Comparison of ENCODE assay signal across 1 cellular context in genomic region chr14:35046048-35046750, GRCh38.
A peak's percentile ranks its signal among the peaks of the same experiment; 100 is the strongest.
TF ChIP-seq lines count a peak whose summit lies in the region.

Gene FAM177A1 (plus strand): TSS chr14:35046272. CDS start chr14:35046464, 192 bp downstream.

TF ChIP-seq in HepG2, 621 proteins besides CTCF, POLR2A, EP300 and RAD21 (continued from another document and continues in another):
- TF ChIP-seq HNF1A (IDR thresholded peaks at IDR 0.05; ENCODE audit: low read depth): peak; percentile 23; the same call in 1 of the 2 replicates
- peak; percentile 79 for TF ChIP-seq HNF1A (CRISPR knock-in tag; IDR thresholded peaks at IDR 0.05; ENCODE audit: borderline replicate concordance)
- no peak for TF ChIP-seq MBNL3 (CRISPR knock-in tag; conservative IDR thresholded peaks at IDR 0.05)
- peak; percentile 97 for TF ChIP-seq WIZ (CRISPR knock-in tag; IDR thresholded peaks at IDR 0.05)
- peak; percentile 13; the same call in 1 of the 2 replicates for TF ChIP-seq HNF4A (CRISPR knock-in tag; IDR thresholded peaks at IDR 0.05)
- peak; percentile 96 for TF ChIP-seq SP4 (CRISPR knock-in tag; IDR thresholded peaks at IDR 0.05)
- peak; percentile 99 for TF ChIP-seq ZNF446 (CRISPR knock-in tag; IDR thresholded peaks at IDR 0.05)
- TF ChIP-seq MEIS1 (CRISPR knock-in tag; IDR thresholded peaks at IDR 0.05; ENCODE audit: borderline replicate concordance): no peak; the same call in none of the 2 replicates
- peak; percentile 97 for TF ChIP-seq POLR2AphosphoS5 (IDR thresholded peaks at IDR 0.05; ENCODE audit: low read depth, low read length)
- peak; percentile 95 for TF ChIP-seq TFDP2 (CRISPR knock-in tag; IDR thresholded peaks at IDR 0.05)
- TF ChIP-seq PREB (CRISPR knock-in tag; IDR thresholded peaks at IDR 0.05): peak; percentile 49
- no peak for TF ChIP-seq ZBTB40 (IDR thresholded peaks at IDR 0.05)
- peak; percentile 96 for TF ChIP-seq ZBTB40 (CRISPR knock-in tag; IDR thresholded peaks at IDR 0.05)
- no peak for TF ChIP-seq MAFG (CRISPR knock-in tag; IDR thresholded peaks at IDR 0.05)
- TF ChIP-seq POGZ (CRISPR knock-in tag; IDR thresholded peaks at IDR 0.05): peak; percentile 97
- peak; percentile 94 for TF ChIP-seq RFXAP (CRISPR knock-in tag; IDR thresholded peaks at IDR 0.05; ENCODE audit: borderline replicate concordance)
- TF ChIP-seq SMARCC2 (IDR thresholded peaks at IDR 0.05): no peak
- TF ChIP-seq NFYC (CRISPR knock-in tag; IDR thresholded peaks at IDR 0.05): peak; percentile 54
- TF ChIP-seq CBX5 (CRISPR knock-in tag; IDR thresholded peaks at IDR 0.05; ENCODE audit: borderline replicate concordance): peak; percentile 57
- peak; percentile 96 for TF ChIP-seq CREB3 (CRISPR knock-in tag; IDR thresholded peaks at IDR 0.05)
- TF ChIP-seq BCL6 (CRISPR knock-in tag; IDR thresholded peaks at IDR 0.05): 0 out of 2 replicates have a peak, but pooled peaks have one; percentile 31
- peak; percentile 94 for TF ChIP-seq CREBL2 (CRISPR knock-in tag; IDR thresholded peaks at IDR 0.05; ENCODE audit: borderline replicate concordance)
- TF ChIP-seq TFAP4 (IDR thresholded peaks at IDR 0.05; ENCODE audit: borderline replicate concordance, low read depth): peak; percentile 63; the same call in 1 of the 2 replicates
- peak; percentile 96 for TF ChIP-seq SALL1 (CRISPR knock-in tag; IDR thresholded peaks at IDR 0.05)
- peak; percentile 88 for TF ChIP-seq GMEB1 (CRISPR knock-in tag; IDR thresholded peaks at IDR 0.05; ENCODE audit: borderline replicate concordance)
- no peak for TF ChIP-seq ZNF775 (CRISPR knock-in tag; IDR thresholded peaks at IDR 0.05; ENCODE audit: borderline replicate concordance)
- TF ChIP-seq REPIN1 (CRISPR knock-in tag; IDR thresholded peaks at IDR 0.05; ENCODE audit: borderline replicate concordance, low read depth): peak; percentile 96
- TF ChIP-seq FOXA3 (CRISPR knock-in tag; IDR thresholded peaks at IDR 0.05): peak; percentile 73
- TF ChIP-seq ZBTB25 (CRISPR knock-in tag; IDR thresholded peaks at IDR 0.05): peak; percentile 89
- TF ChIP-seq CSRNP2 (CRISPR knock-in tag; conservative IDR thresholded peaks at IDR 0.05; ENCODE audit: low read depth): no peak
- peak; percentile 73 for TF ChIP-seq ZNF746 (CRISPR knock-in tag; IDR thresholded peaks at IDR 0.05)
- peak; percentile 74; the same call in 1 of the 2 replicates for TF ChIP-seq PAWR (CRISPR knock-in tag; IDR thresholded peaks at IDR 0.05; ENCODE audit: borderline replicate concordance)
- no peak; the same call in 1 of the 2 replicates for TF ChIP-seq ZNF260 (CRISPR knock-in tag; IDR thresholded peaks at IDR 0.05; ENCODE audit: borderline replicate concordance, low read depth)
